Comparison of ENCODE assay signal across 14 cellular contexts in genomic region chr14:58288106-58288792, GRCh38. TPM values are rescaled to one million over a fixed set of nuclear protein-coding genes. Genes with fewer than 3 reads are reported as not detected.
DNase-seq lines count a peak whose midpoint lies in the region; ATAC-seq, FAIRE-seq and TF ChIP-seq lines count a peak whose summit lies in the region.
"Had no signal": no experiment of that assay in that cellular context is flagged by ENCODE, and none has a peak within 500 bp of the region (broad histone marks: within the 10 kb centered on the region; RNA-seq: fewer than 3 reads in every experiment).

No MANE protein-coding gene starts in this region.

- H3K9me3 ChIP-seq in A549 (no peaks in the 10 kb centered on the region), right lobe of liver (no peaks in the 10 kb centered on the region)
- H3K9me3 ChIP-seq: BE2C had no signal

- no peaks in the 10 kb centered on the region for H3K27me3 ChIP-seq in right lobe of liver
- H3K27me3 ChIP-seq: BE2C had no signal

- H3K4me3 ChIP-seq in A549 (no peak overlapping the region), right lobe of liver (no peak overlapping the region)

- peaks cover 0 to 60% (median 15%) of the 10 kb centered on the region in 4 donors for H3K36me3 ChIP-seq in right lobe of liver

- H3K27me3 Mint-ChIP-seq in activated naive CD8-positive, alpha-beta T cell treated with anti-CD3 and anti-CD28 coated beads for 36 hours, result no peaks in the 10 kb centered on the region

- TF ChIP-seq RAD21 in A549 (conservative IDR thresholded peaks at IDR 0.05 in 1 of 2, IDR thresholded peaks at IDR 0.05 in 1 of 2), result no peak

- no peak overlapping the region for H3K27ac ChIP-seq in A549
- peak overlapping the region; percentile 36 to 92 (median 81) for H3K27ac ChIP-seq in right lobe of liver

- FAIRE-seq in A549 (lab: Jason Lieb, UNC) (no peak), G401.6 (lab: Jason Lieb, UNC) (peak; percentile 3)
- FAIRE-seq: GM18507 had no signal

- CTCF ChIA-PET in A549 (lab: Yijun Ruan, JAX), result interaction anchor here (0.6 kb wide), 1 partner anchor 56 kb away, joined by 3 read pairs; no protein-coding TSS in a partner anchor

- TF ChIP-seq POLR2A in A549 (IDR thresholded peaks at IDR 0.05; ENCODE audit: low read length), result no peak
- no peak for TF ChIP-seq POLR2A in right lobe of liver (IDR thresholded peaks at IDR 0.05)

- H3K4me1 Mint-ChIP-seq in activated naive CD8-positive, alpha-beta T cell treated with anti-CD3 and anti-CD28 coated beads for 36 hours, result peaks cover 54% of the 10 kb centered on the region

- ATAC-seq in A549, result no peak
- peak; percentile 39 to 67 (median 56) for ATAC-seq in right lobe of liver
- ATAC-seq in GM21367 (IDR thresholded peaks at IDR 0.05; ENCODE audit: unreplicated experiment), result no peak
- ATAC-seq: left colon had no signal

- H3K36me3 Mint-ChIP-seq in activated naive CD8-positive, alpha-beta T cell treated with anti-CD3 and anti-CD28 coated beads for 36 hours, result peaks cover 46% of the 10 kb centered on the region

- H3K9me3 Mint-ChIP-seq in activated naive CD8-positive, alpha-beta T cell treated with anti-CD3 and anti-CD28 coated beads for 36 hours, result no peaks in the 10 kb centered on the region

- POLR2A ChIA-PET in A549 (lab: Yijun Ruan, JAX), result interaction anchor here (0.6 to 2.7 kb wide), 2 partner anchors 10 to 13 kb away, joined by 3 to 18 read pairs; partner anchors contain the start of gene ARID4A

- H3K4me3 Mint-ChIP-seq in activated naive CD8-positive, alpha-beta T cell treated with anti-CD3 and anti-CD28 coated beads for 36 hours, result no peak overlapping the region

- intact Hi-C loops in right lobe of liver (cut with DNase I), result no loop called here

- H3K4me2 ChIP-seq in A549, result no peak overlapping the region

- TF ChIP-seq CTCF in A549 (IDR thresholded peaks at IDR 0.05), result no peak
- no peak for TF ChIP-seq CTCF in right lobe of liver (IDR thresholded peaks at IDR 0.05)

- H3K4me1 ChIP-seq in A549 (peaks cover 14% of the 10 kb centered on the region), right lobe of liver (peaks cover 0 to 62% (median 26%) of the 10 kb centered on the region in 4 donors)
- H3K4me1 ChIP-seq: BE2C had no signal

- DNase-seq in A549 (ENCODE audit: low read depth in 1 of 2, low spot score in 1 of 2), result no peak
- DNase-seq in activated naive CD8-positive, alpha-beta T cell treated with anti-CD3 and anti-CD28 coated beads for 36 hours, result no peak
- DNase-seq in right lobe of liver, result no peak
- DNase-seq in cerebellar cortex (ENCODE audit: low spot score), result no peak
- no peak for DNase-seq in AG20443 (ENCODE audit: low spot score)
- no peak for DNase-seq in NCI-H187 (lab: John Stamatoyannopoulos, UW)
- DNase-seq: activated CD4-positive, alpha-beta T cell treated with anti-CD3 and anti-CD28 coated beads for 48 hours; BE2C; left colon; SHP77; T-helper 9 cell had no signal

- no peak for TF ChIP-seq EP300 in A549 (IDR thresholded peaks at IDR 0.05)

- 72% methylated on average over 3 of the region's 3 CpGs for WGBS in A549 (ENCODE audit: missing lambda C conversion rate)
- 20% methylated on average over 3 of the region's 3 CpGs for WGBS in right lobe of liver (ENCODE audit: insufficient coverage, low coverage, low lambda C conversion rate, missing lambda C conversion rate)

- peak overlapping the region; percentile 64 for H3K27ac Mint-ChIP-seq in activated naive CD8-positive, alpha-beta T cell treated with anti-CD3 and anti-CD28 coated beads for 36 hours

TF ChIP-seq in A549, 52 proteins besides CTCF, POLR2A, EP300 and RAD21:
- no peak for TF ChIP-seq RFX5 (IDR thresholded peaks at IDR 0.05)
- TF ChIP-seq MAFK (IDR thresholded peaks at IDR 0.05; ENCODE audit: partially characterized antibody), result peak; percentile 12
- no peak for TF ChIP-seq USF2 (IDR thresholded peaks at IDR 0.05)
- TF ChIP-seq CBX8 (IDR thresholded peaks at IDR 0.05), result no peak
- TF ChIP-seq PHF8 (IDR thresholded peaks at IDR 0.05; ENCODE audit: borderline replicate concordance, low read depth), result no peak
- no peak for TF ChIP-seq HEYL (CRISPR knock-in tag; IDR thresholded peaks at IDR 0.05)
- no peak for TF ChIP-seq HDAC2 (IDR thresholded peaks at IDR 0.05)
- no peak for TF ChIP-seq RNF2 (IDR thresholded peaks at IDR 0.05; ENCODE audit: borderline replicate concordance, low read depth)

RNA-seq across cellular contexts. Expression of gene ARID4A, which starts 10.1 kb away (rescaled TPM):
- polyA plus RNA-seq in A549 (2011; rRNA removed) (9.3 and 15.1 TPM in 2 replicates), A549 (2017; fragmentation: RNase III; extraction: RNeasy Plus Mini Kit Qiagen cat#74134 plus additional on column Dnase treatment) (6.9 to 9.7 TPM (median 9.0 TPM) in 3 replicates)
- polyA plus RNA-seq in A549 (2012; cell fraction: cytosol; rRNA removed), result 1.6 and 2.4 TPM in 2 replicates
- 2.0 and 2.5 TPM in 2 replicates for polyA plus RNA-seq in A549 (2012; cell fraction: nucleus; rRNA removed)
- 6.2 and 8.6 TPM in 2 replicates for polyA minus RNA-seq in A549 (2011; rRNA and poly(A)+ RNA removed)
- total RNA-seq in activated naive CD8-positive, alpha-beta T cell treated with anti-CD3 and anti-CD28 coated beads for 36 hours, result 10 to 100 TPM; 18.6 to 19.8 TPM
- total RNA-seq in right lobe of liver, result 10 to 100 TPM in 4 of 6 experiments, 1 to 10 TPM in 2; 7.6 to 22.1 (median 15.7) TPM

RNA-seq across cellular contexts. Expression of gene PSMA3, which starts 43.6 kb away (rescaled TPM):
- polyA plus RNA-seq in A549 (2011; rRNA removed) (410 and 411 TPM in 2 replicates), A549 (2017; fragmentation: RNase III; extraction: RNeasy Plus Mini Kit Qiagen cat#74134 plus additional on column Dnase treatment) (260 to 286 TPM (median 261 TPM) in 3 replicates)
- 276 and 300 TPM in 2 replicates for polyA plus RNA-seq in A549 (2012; cell fraction: cytosol; rRNA removed)
- polyA plus RNA-seq in A549 (2012; cell fraction: nucleus; rRNA removed), result 108 and 132 TPM in 2 replicates
- polyA minus RNA-seq in A549 (2011; rRNA and poly(A)+ RNA removed), result 115 and 129 TPM in 2 replicates
- total RNA-seq in activated naive CD8-positive, alpha-beta T cell treated with anti-CD3 and anti-CD28 coated beads for 36 hours, result 100 to 1,000 TPM; 397 to 408 TPM
- total RNA-seq in right lobe of liver, result 100 to 1,000 TPM; 100 to 132 (median 120) TPM

Comparison
In these comparisons a context has a peak if more than half of its experiments do, and no peak if none do; other contexts are left out.
1. ATAC-seq: peak in right lobe of liver (4 of 4); none in A549 (0 of 2) and GM21367 (single experiment).
2. H3K27ac ChIP-seq: peak in right lobe of liver (3 of 3); none in A549 (0 of 2).